ENCODE assay signal across 8 cellular contexts in the genomic region with DNA sequence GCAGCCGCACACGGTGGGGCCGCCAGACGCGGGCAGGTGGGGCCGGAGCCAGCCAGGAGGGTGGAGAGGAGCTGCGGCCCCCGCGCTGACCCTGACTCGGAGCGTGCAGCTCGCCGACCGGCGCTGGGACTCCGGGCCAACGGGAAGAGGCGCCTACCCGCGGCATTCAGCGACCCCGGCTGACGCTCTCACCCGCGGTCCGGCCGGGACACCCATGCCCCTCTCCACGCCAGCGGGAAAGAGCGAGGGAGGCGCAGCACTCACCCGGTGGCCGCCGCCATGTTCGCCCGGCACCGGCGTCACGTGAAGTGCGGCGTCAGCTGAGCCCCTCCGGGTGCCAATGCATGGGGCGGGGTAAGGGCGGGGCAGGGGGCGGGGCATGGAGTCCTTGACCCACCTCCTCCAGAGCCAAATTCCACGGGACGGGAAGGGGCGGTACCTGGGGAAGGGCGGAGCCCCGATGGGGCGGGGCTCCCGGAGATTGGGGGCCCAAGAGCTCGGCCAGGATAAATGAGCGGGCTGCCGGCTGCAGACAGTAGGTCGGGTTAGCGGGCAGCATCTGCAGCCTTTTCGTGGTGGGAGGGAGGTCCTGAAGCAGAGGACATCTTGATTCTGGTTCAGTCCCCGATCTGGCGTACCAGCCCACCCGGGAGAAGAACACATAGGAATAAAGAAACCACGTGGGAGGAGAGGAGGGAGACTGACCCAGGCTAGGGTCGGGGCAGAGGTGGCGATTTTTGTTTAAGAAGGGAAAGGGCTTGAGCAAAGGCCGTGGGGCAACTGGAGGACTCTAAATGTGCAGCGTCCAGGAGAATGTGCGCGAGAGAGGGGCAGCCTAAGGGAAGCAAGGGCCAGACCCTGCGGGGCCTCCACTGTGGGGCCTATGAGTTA. TPM values are rescaled to one million over a fixed set of nuclear protein-coding genes. Genes with fewer than 3 reads are reported as not detected.
DNase-seq lines count a peak whose midpoint lies in the region; ATAC-seq and TF ChIP-seq lines count a peak whose summit lies in the region.

PEPD (minus strand) TSS at position 312 of the 891 bp plus-strand sequence; CDS start at position 281, 31 bp downstream.

- no peaks in the 10 kb centered on the region for H4K20me1 ChIP-seq in Loucy (ENCODE audit: insufficient read depth, low read length, poor library complexity, severe bottlenecking)

- DNase-seq in EH (ENCODE audit: low read depth) (peak; percentile 92), GOT3 (lab: John Stamatoyannopoulos, UW) (peak; percentile 59), SHP77 treated with DMSO at 0.1 percent for 48 hours (lab: John Stamatoyannopoulos, UW) (peak; percentile 87), activated gamma-delta T cell treated with Interleukin-2 at 50 U/mL for 16 hours (peak; percentile 74), foreskin keratinocyte (peak; percentile 29 to 60), stromal cell of bone marrow (ENCODE audit: low read depth) (peak; percentile 78)

- no peaks in the 10 kb centered on the region for H3K36me3 ChIP-seq in Loucy (ENCODE audit: insufficient read depth, low read length)
- no peaks in the 10 kb centered on the region for H3K36me3 ChIP-seq in neuron (ENCODE audit: insufficient read depth, low read length)

- peak; percentile 93 for ATAC-seq in foreskin keratinocyte

- H3K9me3 ChIP-seq in Loucy (ENCODE audit: insufficient read depth, low read depth, low read length): no peaks in the 10 kb centered on the region
- no peaks in the 10 kb centered on the region for H3K9me3 ChIP-seq in neuron (ENCODE audit: low read length)

- peaks cover 7% of the 10 kb centered on the region; the same call in 1 of the 2 replicates for H3K79me2 ChIP-seq in Loucy (ENCODE audit: insufficient read depth, low read length)

- TF ChIP-seq CTCF in Loucy (conservative IDR thresholded peaks at IDR 0.05; ENCODE audit: low read length) (no peak), foreskin keratinocyte (conservative IDR thresholded peaks at IDR 0.05) (no peak)

- H3K27me3 ChIP-seq in Loucy (ENCODE audit: insufficient read depth, low read length, poor library complexity, severe bottlenecking): no peaks in the 10 kb centered on the region
- H3K27me3 ChIP-seq in foreskin keratinocyte: peaks cover 12% of the 10 kb centered on the region
- H3K27me3 ChIP-seq in neuron (ENCODE audit: insufficient read depth, low read length): peaks cover 4% of the 10 kb centered on the region

- H3K9ac ChIP-seq in Loucy (ENCODE audit: low read depth, low read length, poor library complexity, severe bottlenecking): peak within 1 kb of the TSS; percentile 70

- no peaks in the 10 kb centered on the region for H3K9me2 ChIP-seq in Loucy (replicated peaks; ENCODE audit: low read depth, low read length)

- H3K4me3 ChIP-seq in Loucy (ENCODE audit: low read length, poor library complexity, severe bottlenecking) (peak within 1 kb of the TSS; percentile 80), neuron (ENCODE audit: low read length) (peak within 1 kb of the TSS; percentile 96)

- H3K4me2 ChIP-seq in Loucy (ENCODE audit: low read depth, low read length, poor library complexity, severe bottlenecking): peak within 1 kb of the TSS; percentile 95

- H3F3A ChIP-seq in Loucy (ENCODE audit: low read depth): no peaks in the 10 kb centered on the region

- H2AFZ ChIP-seq in Loucy (ENCODE audit: low read length): peak within 1 kb of the TSS; percentile 75
- peak within 1 kb of the TSS; percentile 46 for H2AFZ ChIP-seq in neuron (ENCODE audit: low read depth, low read length)

- peak within 1 kb of the TSS; percentile 42 for H3K27ac ChIP-seq in foreskin keratinocyte

- H3K4me1 ChIP-seq in Loucy (ENCODE audit: insufficient read depth, low read length, poor library complexity, severe bottlenecking) (peaks cover 18% of the 10 kb centered on the region), foreskin keratinocyte (no peaks in the 10 kb centered on the region), neuron (ENCODE audit: insufficient read depth, low read length) (peaks cover 13% of the 10 kb centered on the region)

RNA-seq across cellular contexts. Expression of gene PEPD, which starts in this region (rescaled TPM):
- 25.9 and 28.1 TPM in 2 replicates for total RNA-seq in foreskin keratinocyte
- polyA plus RNA-seq in foreskin keratinocyte: 29.6 and 31.5 TPM in 2 replicates

Comparison
In these comparisons a context has a peak if more than half of its experiments do, and no peak if none do; other contexts are left out.
1. Peak in every context shown above with its lines: DNase-seq, ATAC-seq, H3K4me3 ChIP-seq and H3K27ac ChIP-seq.